ENCODE assay signal across 31 cellular contexts in genomic region chr16:58148099-58148498, GRCh38.
"Had no signal": no experiment of that assay in that cellular context is flagged by ENCODE, and none has a peak within 500 bp of the region (broad histone marks: within the 10 kb centered on the region; RNA-seq: fewer than 3 reads in every experiment).

No MANE protein-coding gene starts in this region.

- H3K9me3 ChIP-seq: neutrophil, ovary, psoas muscle, spleen, suprapubic skin, testis, tibial artery, transverse colon, upper lobe of right lung, uterus had no signal

- H3K79me2 ChIP-seq: parathyroid adenoma had no signal

- H3K4me3 Mint-ChIP-seq: naive thymus-derived CD4-positive, alpha-beta T cell; natural killer cell; nephron; stimulated activated memory B cell treated with anti-CD40 and anti-IgM and Interleukin-4, amounts not matched to agents 10 μg/mL and 1 μg/mL and 100 μg/mL, for 72 hours; stimulated activated naive CD8-positive, alpha-beta T cell treated with anti-CD3 and anti-CD28 coated beads, Interleukin-15, amount 100 ng/mL, for 72 hours; type B pancreatic cell had no signal

- ATAC-seq: naive thymus-derived CD4-positive, alpha-beta T cell; natural killer cell; psoas muscle; right cardiac atrium; sciatic nerve; stimulated activated memory B cell treated with anti-CD40 and anti-IgM and Interleukin-4, amounts not matched to agents 10 μg/mL and 1 μg/mL and 100 μg/mL, for 72 hours; stimulated activated naive CD8-positive, alpha-beta T cell treated with anti-CD3 and anti-CD28 coated beads, Interleukin-15, amount 100 ng/mL, for 72 hours; stimulated activated naive CD8-positive, alpha-beta T cell treated with anti-CD3 and anti-CD28 coated beads, Interleukin-15, Interleukin-2, amounts not matched to agents 100 U/mL and 50 U/mL, for 24 hours; upper lobe of right lung had no signal

- H3K9me3 Mint-ChIP-seq: natural killer cell; stimulated activated memory B cell treated with anti-CD40 and anti-IgM and Interleukin-4, amounts not matched to agents 10 μg/mL and 1 μg/mL and 100 μg/mL, for 72 hours; stimulated activated naive CD8-positive, alpha-beta T cell treated with anti-CD3 and anti-CD28 coated beads, Interleukin-15, amount 100 ng/mL, for 72 hours; type B pancreatic cell had no signal

- H3K4me1 ChIP-seq: parathyroid adenoma, psoas muscle, spleen, suprapubic skin, testis, tibial artery, transverse colon, upper lobe of right lung, uterus had no signal

- H3K4me1 Mint-ChIP-seq: natural killer cell; stimulated activated memory B cell treated with anti-CD40 and anti-IgM and Interleukin-4, amounts not matched to agents 10 μg/mL and 1 μg/mL and 100 μg/mL, for 72 hours; stimulated activated naive CD8-positive, alpha-beta T cell treated with anti-CD3 and anti-CD28 coated beads, Interleukin-15, amount 100 ng/mL, for 72 hours had no signal

- H3K36me3 ChIP-seq: neutrophil, ovary, spleen, suprapubic skin, tibial artery, transverse colon, upper lobe of right lung, uterus had no signal

- H3K4me2 ChIP-seq: smooth muscle cell had no signal

- H3K4me3 ChIP-seq: ovary, psoas muscle, skin epidermis, smooth muscle cell, spleen, suprapubic skin, testis, tibial artery, transverse colon, upper lobe of right lung, uterus had no signal

- H3K27ac ChIP-seq: neutrophil, ovary, parathyroid adenoma, psoas muscle, skin epidermis, spleen, suprapubic skin, testis, tibial artery, transverse colon, upper lobe of right lung, uterus had no signal

- H2AFZ ChIP-seq: parathyroid adenoma had no signal

- H3K27me3 ChIP-seq: ovary, spleen, suprapubic skin, testis, tibial artery, transverse colon, upper lobe of right lung, uterus had no signal

- DNase-seq: naive thymus-derived CD4-positive, alpha-beta T cell; natural killer cell; occipital lobe; ovary; psoas muscle; right cardiac atrium; spleen; stimulated activated CD4-positive, alpha-beta T cell treated with anti-CD3 and anti-CD28 coated beads, Interleukin-12 subunit alpha, Interleukin-12 subunit beta, amount 100 ng/mL, for 4 hours; stimulated activated CD4-positive, alpha-beta T cell treated with anti-CD3 and anti-CD28 coated beads, Interleukin-1b, Interleukin-23, amount 100 ng/mL, for 48 hours; stimulated activated CD4-positive, alpha-beta T cell treated with anti-CD3 and anti-CD28 coated beads, Interleukin-4, amount 100 ng/mL, for 1 hour; stimulated activated CD4-positive, alpha-beta T cell treated with anti-CD3 and anti-CD28 coated beads, Interleukin-4, amount 100 ng/mL, for 4 hours; stimulated activated CD8-positive, alpha-beta memory T cell treated with anti-CD3 and anti-CD28 coated beads, Interleukin-4, amount 100 ng/mL, for 48 hours; stimulated activated naive CD4-positive, alpha-beta T cell; stimulated activated naive CD8-positive, alpha-beta T cell treated with anti-CD3 and anti-CD28 coated beads, Interleukin-15, amount 100 ng/mL, for 72 hours; stimulated activated naive CD8-positive, alpha-beta T cell treated with anti-CD3 and anti-CD28 coated beads, Interleukin-15, Interleukin-2, amounts not matched to agents 100 U/mL and 50 U/mL, for 24 hours; substantia nigra; testis; tibial artery; transverse colon; upper lobe of right lung; uterus had no signal

- H3K27me3 Mint-ChIP-seq: naive thymus-derived CD4-positive, alpha-beta T cell; stimulated activated memory B cell treated with anti-CD40 and anti-IgM and Interleukin-4, amounts not matched to agents 10 μg/mL and 1 μg/mL and 100 μg/mL, for 72 hours; stimulated activated naive CD8-positive, alpha-beta T cell treated with anti-CD3 and anti-CD28 coated beads, Interleukin-15, amount 100 ng/mL, for 72 hours had no signal

- H3K9ac ChIP-seq: parathyroid adenoma had no signal

- H3K36me3 Mint-ChIP-seq: type B pancreatic cell had no signal

- H3K27ac Mint-ChIP-seq: naive thymus-derived CD4-positive, alpha-beta T cell; natural killer cell; nephron; progenitor cell of endocrine pancreas; stimulated activated memory B cell treated with anti-CD40 and anti-IgM and Interleukin-4, amounts not matched to agents 10 μg/mL and 1 μg/mL and 100 μg/mL, for 72 hours; stimulated activated naive CD8-positive, alpha-beta T cell treated with anti-CD3 and anti-CD28 coated beads, Interleukin-15, amount 100 ng/mL, for 72 hours; type B pancreatic cell had no signal
